Comparison of ENCODE assay signal across 11 cellular contexts in the genomic region with DNA sequence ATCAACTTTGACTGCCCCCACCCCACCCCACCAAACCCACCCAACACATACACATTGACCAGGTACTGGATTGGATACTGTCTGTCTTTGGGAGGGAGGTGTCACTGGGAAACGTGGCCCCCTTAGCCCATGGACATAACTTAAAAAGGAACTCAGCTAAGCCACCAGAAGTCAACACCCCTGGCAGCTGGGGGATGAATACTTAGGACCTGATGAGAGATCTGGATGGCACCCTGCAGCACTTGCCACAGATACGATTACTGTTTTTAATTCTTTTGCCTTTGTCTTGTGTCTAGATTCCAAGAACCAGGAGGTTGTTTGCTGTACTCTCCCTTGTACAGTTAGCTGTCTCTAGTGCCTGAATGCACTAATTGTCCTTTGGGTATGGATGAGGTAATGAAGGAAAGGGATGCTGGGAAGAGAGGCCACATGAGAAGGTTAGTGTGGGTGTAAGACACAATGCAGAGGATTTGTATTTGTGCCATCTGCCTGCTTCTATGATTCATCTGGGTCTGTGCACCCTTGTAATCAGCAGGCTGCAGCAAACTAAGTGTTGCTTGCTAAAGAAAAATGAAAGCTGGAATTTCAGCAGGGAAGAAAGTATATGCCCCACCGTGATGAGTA.
DNase-seq lines count a peak whose midpoint lies in the region; ATAC-seq and TF ChIP-seq lines count a peak whose summit lies in the region.
"Had no signal": no experiment of that assay in that cellular context is flagged by ENCODE, and none has a peak within 500 bp of the region (broad histone marks: within the 10 kb centered on the region; RNA-seq: fewer than 3 reads in every experiment).

No MANE protein-coding gene starts in this region.

- H3K27me3 ChIP-seq in left ventricle myocardium inferior (ENCODE audit: low read depth) = no peaks in the 10 kb centered on the region

- H3K27me3 Mint-ChIP-seq in activated CD8-positive, alpha-beta memory T cell treated with anti-CD3 and anti-CD28 coated beads, Interleukin-2, amount 10 ng/mL, durations not matched to agents 7 days and 5 days = peaks cover 5% of the 10 kb centered on the region

- H3K9me3 Mint-ChIP-seq in activated CD8-positive, alpha-beta memory T cell treated with anti-CD3 and anti-CD28 coated beads, Interleukin-2, amount 10 ng/mL, durations not matched to agents 7 days and 5 days (ENCODE audit: low read depth) = no peaks in the 10 kb centered on the region

- TF ChIP-seq CTCF in left ventricle myocardium inferior (IDR thresholded peaks at IDR 0.05; ENCODE audit: borderline replicate concordance) = no peak

- H3K4me3 Mint-ChIP-seq in activated CD8-positive, alpha-beta memory T cell treated with anti-CD3 and anti-CD28 coated beads, Interleukin-2, amount 10 ng/mL, durations not matched to agents 7 days and 5 days = no peak overlapping the region

- H3K9me3 ChIP-seq in left ventricle myocardium inferior (replicated peaks) = no peaks in the 10 kb centered on the region

- DNase-seq in DMS153 (lab: John Stamatoyannopoulos, UW) (peak; percentile 30), DMS153 treated with DMSO at 0.1 percent for 48 hours (lab: John Stamatoyannopoulos, UW; ENCODE audit: unreplicated experiment) (no peak), amygdala (lab: John Stamatoyannopoulos, UW) (peak in 43 of 56 donors; percentile 5 to 88 (median 62)), left ventricle myocardium inferior (no peak), stromal cell of bone marrow (ENCODE audit: low read depth) (peak; percentile 72), NCI-H187 (lab: John Stamatoyannopoulos, UW) (no peak)
- DNase-seq in activated CD8-positive, alpha-beta memory T cell treated with anti-CD3 and anti-CD28 coated beads, Interleukin-2, amount 10 ng/mL, durations not matched to agents 7 days and 5 days = no peak
- DNase-seq: activated CD4-positive, alpha-beta T cell treated with anti-CD3 and anti-CD28 coated beads for 4 hours; NCI-H2081 had no signal

- H3K4me1 ChIP-seq in left ventricle myocardium inferior = peaks cover 41% of the 10 kb centered on the region

- H3K27ac Mint-ChIP-seq in activated CD8-positive, alpha-beta memory T cell treated with anti-CD3 and anti-CD28 coated beads, Interleukin-2, amount 10 ng/mL, durations not matched to agents 7 days and 5 days = no peak overlapping the region

- no peak for ATAC-seq in activated CD8-positive, alpha-beta memory T cell treated with anti-CD3 and anti-CD28 coated beads, Interleukin-2, amount 10 ng/mL, durations not matched to agents 7 days and 5 days
- no peak for ATAC-seq in GM18870 (IDR thresholded peaks at IDR 0.05; ENCODE audit: unreplicated experiment)

- H3K4me1 Mint-ChIP-seq in activated CD8-positive, alpha-beta memory T cell treated with anti-CD3 and anti-CD28 coated beads, Interleukin-2, amount 10 ng/mL, durations not matched to agents 7 days and 5 days = no peaks in the 10 kb centered on the region

- no peaks in the 10 kb centered on the region for H3K36me3 ChIP-seq in left ventricle myocardium inferior

- H3K4me3 ChIP-seq in left ventricle myocardium inferior = no peak overlapping the region

- H3K36me3 Mint-ChIP-seq in activated CD8-positive, alpha-beta memory T cell treated with anti-CD3 and anti-CD28 coated beads, Interleukin-2, amount 10 ng/mL, durations not matched to agents 7 days and 5 days = no peaks in the 10 kb centered on the region

- H3K27ac ChIP-seq in left ventricle myocardium inferior (replicated peaks) = peak overlapping the region; percentile 70
- H3K27ac ChIP-seq: 22Rv1 had no signal

- CTCF ChIA-PET in activated CD8-positive, alpha-beta memory T cell treated with anti-CD3 and anti-CD28 coated beads, Interleukin-2, amount 10 ng/mL, durations not matched to agents 7 days and 5 days (lab: Charles Lee) = no interaction called here

- intact Hi-C loops in left ventricle myocardium inferior (cut with micrococcal nuclease) = no loop called here

Comparison
In these comparisons a context has a peak if more than half of its experiments do, and no peak if none do; other contexts are left out.
1. DNase-seq: peak in DMS153 (single experiment), amygdala (43 of 56) and stromal cell of bone marrow (single experiment); none in DMS153 treated with DMSO at 0.1 percent for 48 hours (single experiment), left ventricle myocardium inferior (single experiment), NCI-H187 (0 of 2) and activated CD8-positive, alpha-beta memory T cell treated with anti-CD3 and anti-CD28 coated beads, Interleukin-2, amount 10 ng/mL, durations not matched to agents 7 days and 5 days (single experiment).